Comparison of ENCODE assay signal across 8 cellular contexts in the genomic region with DNA sequence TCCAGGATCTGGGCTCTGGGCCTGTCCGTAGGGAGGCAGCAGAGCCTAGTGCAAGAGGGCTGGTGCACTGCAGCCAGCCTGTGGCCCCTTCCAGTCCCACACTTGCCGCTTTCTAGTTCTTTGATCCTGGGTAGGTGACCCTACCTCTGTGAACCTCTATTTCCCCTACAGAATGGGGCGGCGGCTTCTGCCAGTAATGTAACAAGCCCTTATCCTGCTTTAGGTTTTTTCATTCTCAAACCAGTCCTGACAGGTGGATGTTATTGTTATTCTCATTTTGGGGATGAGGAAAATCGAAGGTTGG. TPM values are rescaled to one million over a fixed set of nuclear protein-coding genes. Genes with fewer than 3 reads are reported as not detected.
DNase-seq lines count a peak whose midpoint lies in the region; ATAC-seq and TF ChIP-seq lines count a peak whose summit lies in the region.

No MANE protein-coding gene starts in this region.

- no peaks in the 10 kb centered on the region for H3K27me3 ChIP-seq in psoas muscle (ENCODE audit: insufficient read depth in 3 of 3, low read length in 2 of 3)

- H3K27ac ChIP-seq in SK-N-MC, result peak overlapping the region; percentile 67
- peak overlapping the region; percentile 86 for H3K27ac ChIP-seq in psoas muscle

- intact Hi-C loops in psoas muscle (cut with DNase I), result no loop called here

- DNase-seq in AG04449 (ENCODE audit: low read depth, low spot score) (no peak), SK-N-MC (ENCODE audit: low read depth, low spot score) (no peak), fibroblast of villous mesenchyme (ENCODE audit: low read depth) (no peak), psoas muscle (no peak), dermis blood vessel endothelial cell (no peak), ecto neural progenitor cell (ENCODE audit: low spot score) (no peak)

- peak overlapping the region; percentile 89 for H3K4me3 ChIP-seq in AG04449 (ENCODE audit: low read depth, low read length)
- peak overlapping the region; percentile 88 for H3K4me3 ChIP-seq in SK-N-MC
- peak overlapping the region; percentile 79 for H3K4me3 ChIP-seq in fibroblast of villous mesenchyme (ENCODE audit: low read depth, low read length)
- peak overlapping the region; percentile 92 for H3K4me3 ChIP-seq in psoas muscle

- WGBS in psoas muscle, 3 donors, result 17 to 25% (median 21%) methylated on average over 5 of the region's 5 CpGs

- ATAC-seq in GM19372 (IDR thresholded peaks at IDR 0.05; ENCODE audit: low read depth, unreplicated experiment) (peak; percentile 3), psoas muscle (peak; percentile 61 to 70 (median 68)), HG03097 (IDR thresholded peaks at IDR 0.05; ENCODE audit: low FRiP score, unreplicated experiment) (no peak)

- peaks cover 5% of the 10 kb centered on the region; the same call in 1 of the 2 replicates for H3K36me3 ChIP-seq in SK-N-MC (ENCODE audit: insufficient read depth, low read length)
- peaks cover 0 to 18% of the 10 kb centered on the region in 2 donors for H3K36me3 ChIP-seq in psoas muscle (ENCODE audit: insufficient read depth in 1 of 2, low read depth in 1 of 2)

- POLR2A ChIA-PET in AG04449 (lab: Yijun Ruan, JAX), result interaction anchor here (1.8 kb wide), 1 partner anchor 10 kb away, joined by 6 read pairs; a partner anchor contains a TSS

- H3K9me3 ChIP-seq in SK-N-MC (ENCODE audit: low read depth, low read length) (no peaks in the 10 kb centered on the region), psoas muscle (no peaks in the 10 kb centered on the region)

- TF ChIP-seq CTCF in AG04449 (IDR thresholded peaks at IDR 0.05; ENCODE audit: insufficient read depth, low read length, missing control alignments) (peak; percentile 21), fibroblast of villous mesenchyme (IDR thresholded peaks at IDR 0.05; ENCODE audit: insufficient read depth, low read depth, low read length) (peak; percentile 34), psoas muscle (IDR thresholded peaks at IDR 0.05) (no peak)

- peaks cover 19% of the 10 kb centered on the region for H3K4me1 ChIP-seq in psoas muscle

- CTCF ChIA-PET in AG04449 (lab: Yijun Ruan, JAX), result interaction anchor here (0.9 kb wide), 1 partner anchor 119 kb away, joined by 3 read pairs; no protein-coding TSS in a partner anchor

- H3K9ac ChIP-seq in SK-N-MC (ENCODE audit: insufficient read length), result peak overlapping the region; percentile 97

RNA-seq across cellular contexts. Expression of a gene that starts 0.7 kb away (rescaled TPM):
- total RNA-seq in fibroblast of villous mesenchyme (25.9 and 32.5 TPM in 2 replicates), psoas muscle (10 to 100 TPM; 11.1 to 22.9 (median 12.8) TPM), dermis blood vessel endothelial cell (34.4 and 37.1 TPM in 2 replicates)
- polyA plus RNA-seq in psoas muscle, result 10 to 100 TPM; 16.8 to 21.8 (median 19.1) TPM

RNA-seq across cellular contexts. Expression of a gene that starts 9.5 kb away (rescaled TPM):
- total RNA-seq in fibroblast of villous mesenchyme (20.3 TPM in 2 replicates), psoas muscle (10 to 100 TPM; 27.2 to 35.9 (median 29.8) TPM), dermis blood vessel endothelial cell (18.4 and 20.2 TPM in 2 replicates)
- polyA plus RNA-seq in psoas muscle, result 10 to 100 TPM; 20.9 to 27.4 (median 24.0) TPM

RNA-seq across cellular contexts. Expression of a gene that starts 12.1 kb away (rescaled TPM):
- total RNA-seq in fibroblast of villous mesenchyme (0.64 and 0.86 TPM in 2 replicates), psoas muscle (1 to 10 TPM in 1 of 4 donors, under 1 TPM in 3; 0.28 to 1.2 (median 0.60) TPM), dermis blood vessel endothelial cell (0.51 and 0.56 TPM in 2 replicates)
- under 1 TPM; 0.17 to 0.35 (median 0.30) TPM for polyA plus RNA-seq in psoas muscle

RNA-seq across cellular contexts. Expression of a gene that starts 13.5 kb away (rescaled TPM):
- total RNA-seq in fibroblast of villous mesenchyme (1.6 and 1.7 TPM in 2 replicates), psoas muscle (1 to 10 TPM in 3 of 4 donors, under 1 TPM in 1; 0.86 to 5.3 (median 4.1) TPM), dermis blood vessel endothelial cell (1.3 and 4.4 TPM in 2 replicates)
- 1 to 10 TPM; 1.4 to 3.1 (median 1.8) TPM for polyA plus RNA-seq in psoas muscle

RNA-seq across cellular contexts. Expression of a gene that starts 18.9 kb away (rescaled TPM):
- total RNA-seq in fibroblast of villous mesenchyme (18.4 and 24.2 TPM in 2 replicates), psoas muscle (10 to 100 TPM; 18.8 to 35.0 (median 28.7) TPM), dermis blood vessel endothelial cell (16.0 and 25.6 TPM in 2 replicates)
- polyA plus RNA-seq in psoas muscle, result 10 to 100 TPM; 58.1 to 60.5 (median 59.7) TPM
